Comparison of ENCODE assay signal across 9 cellular contexts in genomic region chr17:40614431-40615294, GRCh38. TPM values are rescaled to one million over a fixed set of nuclear protein-coding genes. Genes with fewer than 3 reads are reported as not detected.
DNase-seq lines count a peak whose midpoint lies in the region; ATAC-seq and TF ChIP-seq lines count a peak whose summit lies in the region.
"Had no signal": no experiment of that assay in that cellular context is flagged by ENCODE, and none has a peak within 500 bp of the region (broad histone marks: within the 10 kb centered on the region; RNA-seq: fewer than 3 reads in every experiment).

No MANE protein-coding gene starts in this region.

- no peaks in the 10 kb centered on the region for H3K36me3 ChIP-seq in OCI-LY1 (ENCODE audit: insufficient read depth, low read length)

- POLR2A ChIA-PET in MCF 10A (lab: Yijun Ruan, JAX): interaction anchor here (0.7 to 1.1 kb wide), 2 partner anchors 177 to 286 kb away, joined by 5 to 7 read pairs; no protein-coding TSS in a partner anchor

- no TSS peak for BruUV-seq in MCF 10A (replicated peaks; lab: Mats Ljungman, UMichigan)

- no peak for DNase-seq in T-helper 2 cell treated with Interferon-gamma antibody and Interleukin-4, amounts not matched to agents 5 μg/mL and 100 μg/mL, for 36 hours (ENCODE audit: low spot score)
- DNase-seq in T-helper 2 cell: no peak
- DNase-seq in osteocyte (ENCODE audit: extremely low spot score, unreplicated experiment): peak; percentile 71
- no peak for DNase-seq in activated effector memory CD4-positive, alpha-beta T cell treated with anti-CD3 and anti-CD28 coated beads, Interleukin-2, amount 50 U/mL, for 16 hours
- DNase-seq in MCF 10A (ENCODE audit: unreplicated experiment): no peak
- no peak for DNase-seq in NCI-H187 (lab: John Stamatoyannopoulos, UW)

- CTCF ChIA-PET in MCF 10A (lab: Yijun Ruan, JAX): interaction anchor here (0.6 to 4.6 kb wide), 20 partner anchors 10 to 1194 kb away, joined by 3 to 68 read pairs (median 3); partner anchors contain the start of gene KRT28

- no peaks in the 10 kb centered on the region for H4K20me1 ChIP-seq in OCI-LY1 (ENCODE audit: insufficient read depth, low read length)

- TF ChIP-seq CTCF in OCI-LY1 (IDR thresholded peaks at IDR 0.05; ENCODE audit: low read length) (no peak), osteocyte (IDR thresholded peaks at IDR 0.05) (no peak), MCF 10A (IDR thresholded peaks at IDR 0.05; ENCODE audit: unreplicated experiment) (no peak)

- H3K9me2 ChIP-seq in OCI-LY1 (ENCODE audit: low read depth, low read length): no peaks in the 10 kb centered on the region

- peaks cover 51% of the 10 kb centered on the region for H3K4me1 Mint-ChIP-seq in T-helper 2 cell treated with Interferon-gamma antibody and Interleukin-4, amounts not matched to agents 5 μg/mL and 100 μg/mL, for 36 hours (ENCODE audit: low read depth)
- no peaks in the 10 kb centered on the region for H3K4me1 Mint-ChIP-seq in osteocyte (ENCODE audit: unreplicated experiment)
- no peaks in the 10 kb centered on the region for H3K4me1 Mint-ChIP-seq in MCF 10A (ENCODE audit: insufficient read depth, unreplicated experiment)

- H3K9me3 Mint-ChIP-seq in T-helper 2 cell treated with Interferon-gamma antibody and Interleukin-4, amounts not matched to agents 5 μg/mL and 100 μg/mL, for 36 hours: no peaks in the 10 kb centered on the region
- H3K9me3 Mint-ChIP-seq in osteocyte (ENCODE audit: unreplicated experiment) (no peaks in the 10 kb centered on the region), MCF 10A (ENCODE audit: unreplicated experiment) (no peaks in the 10 kb centered on the region)

- H3F3A ChIP-seq in OCI-LY1 (ENCODE audit: insufficient read depth, low read length): no peaks in the 10 kb centered on the region

- H3K9me3 ChIP-seq in OCI-LY1 (ENCODE audit: low read length): no peaks in the 10 kb centered on the region

- H3K4me3 ChIP-seq in OCI-LY1 (ENCODE audit: low read depth, low read length, poor library complexity, severe bottlenecking): no peak overlapping the region

- H3K27ac ChIP-seq in OCI-LY1 (ENCODE audit: low read depth, low read length, poor library complexity, severe bottlenecking): peak overlapping the region; percentile 72

- no peaks in the 10 kb centered on the region for H3K27me3 Mint-ChIP-seq in T-helper 2 cell treated with Interferon-gamma antibody and Interleukin-4, amounts not matched to agents 5 μg/mL and 100 μg/mL, for 36 hours (ENCODE audit: low read depth)
- H3K27me3 Mint-ChIP-seq in osteocyte (ENCODE audit: unreplicated experiment): peaks cover 72% of the 10 kb centered on the region
- peaks cover 61% of the 10 kb centered on the region for H3K27me3 Mint-ChIP-seq in MCF 10A (ENCODE audit: insufficient read depth, unreplicated experiment)

- peak overlapping the region; percentile 56 for H3K27ac Mint-ChIP-seq in T-helper 2 cell treated with Interferon-gamma antibody and Interleukin-4, amounts not matched to agents 5 μg/mL and 100 μg/mL, for 36 hours
- H3K27ac Mint-ChIP-seq in osteocyte (ENCODE audit: unreplicated experiment): no peak overlapping the region
- no peak overlapping the region for H3K27ac Mint-ChIP-seq in MCF 10A (ENCODE audit: low read depth, unreplicated experiment)

- no peak overlapping the region for H2AFZ ChIP-seq in OCI-LY1 (ENCODE audit: low read length)

- peaks cover 28% of the 10 kb centered on the region for H3K4me1 ChIP-seq in OCI-LY1 (ENCODE audit: insufficient read depth, low read length, severe bottlenecking)

- H3K27me3 ChIP-seq in OCI-LY1 (ENCODE audit: insufficient read depth, low read length): no peaks in the 10 kb centered on the region

- intact Hi-C loops in MCF 10A (cut with micrococcal nuclease): loop anchor here (1.0 to 2.0 kb wide), 2 partner anchors 104 to 178 kb away; no protein-coding TSS in a partner anchor

- H3K36me3 Mint-ChIP-seq in T-helper 2 cell treated with Interferon-gamma antibody and Interleukin-4, amounts not matched to agents 5 μg/mL and 100 μg/mL, for 36 hours (ENCODE audit: low read depth): no peaks in the 10 kb centered on the region
- no peaks in the 10 kb centered on the region for H3K36me3 Mint-ChIP-seq in osteocyte (ENCODE audit: unreplicated experiment)
- H3K36me3 Mint-ChIP-seq in MCF 10A (ENCODE audit: insufficient read depth, unreplicated experiment): peaks cover 6% of the 10 kb centered on the region

- no peak overlapping the region; the same call in 1 of the 2 replicates for H3K9ac ChIP-seq in OCI-LY1 (ENCODE audit: low read length)

- H3K4me3 Mint-ChIP-seq in T-helper 2 cell treated with Interferon-gamma antibody and Interleukin-4, amounts not matched to agents 5 μg/mL and 100 μg/mL, for 36 hours: peak overlapping the region; percentile 53
- H3K4me3 Mint-ChIP-seq in osteocyte (ENCODE audit: unreplicated experiment) (no peak overlapping the region), MCF 10A (ENCODE audit: unreplicated experiment) (no peak overlapping the region)

- peak overlapping the region; percentile 17; the same call in 1 of the 2 replicates for H3K4me2 ChIP-seq in OCI-LY1 (ENCODE audit: low read length)

- H3K79me2 ChIP-seq in OCI-LY1 (ENCODE audit: insufficient read depth, low read length): no peaks in the 10 kb centered on the region

- ATAC-seq in GM21825 (IDR thresholded peaks at IDR 0.05; ENCODE audit: unreplicated experiment): peak; percentile 21

RNA-seq across cellular contexts. Expression of gene SMARCE1, which starts 33.0 kb away (rescaled TPM):
- total RNA-seq in osteocyte (137 and 145 TPM in 2 replicates), MCF 10A (2022) (120 and 128 TPM in 2 replicates)

RNA-seq across cellular contexts. Expression of gene CCR7, which starts 49.4 kb away (rescaled TPM):
- 0.21 TPM in 1 of 2 replicates, not detected in the other for total RNA-seq in osteocyte
- total RNA-seq in MCF 10A (2022): not detected in 2 replicates
- total RNA-seq: A172 had no signal

RNA-seq across cellular contexts. Expression of gene KRT222, which starts 50.3 kb away (rescaled TPM):
- total RNA-seq in osteocyte: not detected in 2 replicates
- total RNA-seq in MCF 10A (2022): 0.37 and 0.49 TPM in 2 replicates
- total RNA-seq: A172 had no signal
